25 cellular contexts compared by ENCODE assay signal in the genomic region with DNA sequence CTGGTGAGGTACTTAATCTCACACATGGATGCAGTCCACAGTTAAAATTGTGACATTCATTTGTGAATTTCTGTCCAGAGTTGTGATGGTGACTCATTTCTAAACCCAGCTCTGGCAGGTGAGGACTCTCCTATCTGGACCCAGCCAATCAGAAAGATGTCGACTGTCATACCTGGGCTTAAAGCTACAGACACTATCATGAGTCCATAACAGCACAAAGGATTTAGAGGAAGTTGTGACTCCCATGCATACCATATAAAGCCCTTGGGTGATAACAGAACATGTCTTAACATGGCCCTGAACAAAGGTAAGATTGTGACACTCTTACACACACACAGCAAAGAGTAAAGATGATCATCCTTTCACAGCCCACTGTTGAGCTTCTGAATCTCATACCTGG.
"Had no signal": no experiment of that assay in that cellular context is flagged by ENCODE, and none has a peak within 500 bp of the region (broad histone marks: within the 10 kb centered on the region; RNA-seq: fewer than 3 reads in every experiment).

No MANE protein-coding gene starts in this region.

- H3K4me3 Mint-ChIP-seq: memory B cell; naive thymus-derived CD4-positive, alpha-beta T cell; natural killer cell had no signal

- H3K4me3 ChIP-seq: coronary artery, dorsolateral prefrontal cortex, esophagus muscularis mucosa, gastrocnemius medialis, heart right ventricle, left lung, lower lobe of right lung had no signal

- H3K36me3 ChIP-seq: esophagus muscularis mucosa, gastrocnemius medialis, heart right ventricle, left lung, lower lobe of right lung had no signal

- H3K4me1 Mint-ChIP-seq: memory B cell; naive thymus-derived CD4-positive, alpha-beta T cell; natural killer cell had no signal

- DNase-seq: dermis blood vessel endothelial cell; dorsolateral prefrontal cortex; effector CD4-positive, alpha-beta T cell; effector memory CD4-positive, alpha-beta T cell; foreskin melanocyte; gastrocnemius medialis; glutamatergic neuron; head of caudate nucleus; heart right ventricle; hippocampal formation; left cardiac atrium; left lung; left ventricle myocardium superior; lower lobe of right lung; mesendoderm; midbrain; naive thymus-derived CD4-positive, alpha-beta T cell; natural killer cell had no signal

- H3K27ac ChIP-seq: coronary artery, dorsolateral prefrontal cortex, esophagus muscularis mucosa, gastrocnemius medialis, heart right ventricle, left lung, lower lobe of right lung had no signal

- FAIRE-seq: colon, endothelial cell of umbilical vein, islet of Langerhans, keratinocyte had no signal

- H3K9me3 Mint-ChIP-seq: memory B cell had no signal

- H3K27ac Mint-ChIP-seq: memory B cell; naive thymus-derived CD4-positive, alpha-beta T cell; natural killer cell had no signal

- ATAC-seq: gastrocnemius medialis; heart right ventricle; left cardiac atrium; left lung; left ventricle myocardium superior; lower lobe of right lung; naive thymus-derived CD4-positive, alpha-beta T cell; natural killer cell had no signal

- H3K36me3 Mint-ChIP-seq: memory B cell had no signal

- H3K27me3 Mint-ChIP-seq: memory B cell; naive thymus-derived CD4-positive, alpha-beta T cell had no signal

- H3K27me3 ChIP-seq: dorsolateral prefrontal cortex, esophagus muscularis mucosa, gastrocnemius medialis, heart right ventricle, left lung had no signal

- H3K9me3 ChIP-seq: esophagus muscularis mucosa, gastrocnemius medialis, lower lobe of right lung had no signal

- H3K4me1 ChIP-seq: esophagus muscularis mucosa, gastrocnemius medialis, heart right ventricle, left lung, lower lobe of right lung had no signal
